ENCODE assay signal across 10 cellular contexts in genomic region chr1:202291961-202292712, GRCh38. TPM values are rescaled to one million over a fixed set of nuclear protein-coding genes. Genes with fewer than 3 reads are reported as not detected.
DNase-seq lines count a peak whose midpoint lies in the region; ATAC-seq, FAIRE-seq and TF ChIP-seq lines count a peak whose summit lies in the region.
"Had no signal": no experiment of that assay in that cellular context is flagged by ENCODE, and none has a peak within 500 bp of the region (broad histone marks: within the 10 kb centered on the region; RNA-seq: fewer than 3 reads in every experiment).

No MANE protein-coding gene starts in this region.

- TF ChIP-seq POLR2A in uterus (IDR thresholded peaks at IDR 0.05), result no peak

- H3K4me3 ChIP-seq in astrocyte of the spinal cord (ENCODE audit: low read depth, low read length) (no peak overlapping the region), keratinocyte (ENCODE audit: control insufficient read depth in 2 of 3, extremely low read depth in 1 of 3, insufficient read depth in 2 of 3, low read depth in 1 of 3, low read length in 3 of 3) (no peak overlapping the region), uterus (no peak overlapping the region), colonic mucosa (no peak overlapping the region)

- TF ChIP-seq CTCF in astrocyte of the spinal cord (IDR thresholded peaks at IDR 0.05; ENCODE audit: low read depth, low read length) (no peak), keratinocyte (optimal IDR thresholded peaks at IDR 0.05 in 1 of 3, IDR thresholded peaks at IDR 0.05 in 1 of 3, conservative IDR thresholded peaks at IDR 0.05 in 1 of 3; ENCODE audit: extremely low read depth in 1 of 3, insufficient read depth in 2 of 3, low read length in 3 of 3) (no peak), uterus (IDR thresholded peaks at IDR 0.05) (no peak), colonic mucosa (IDR thresholded peaks at IDR 0.05) (no peak)

- intact Hi-C loops in uterus (cut with DNase I; ENCODE audit: low total_unique reads), result no loop called here
- intact Hi-C loops in colonic mucosa (cut with DNase I), result no loop called here

- in situ Hi-C loops in astrocyte of the spinal cord (cut with HindIII; ENCODE audit: low sequenced_read_pairs), result no loop called here

- no peak overlapping the region for H2AFZ ChIP-seq in keratinocyte (ENCODE audit: control insufficient read depth, low read length)

- H3K27me3 ChIP-seq in keratinocyte (ENCODE audit: control insufficient read depth, extremely low read depth, insufficient read depth, low read length) (no peaks in the 10 kb centered on the region), uterus (no peaks in the 10 kb centered on the region), colonic mucosa (no peaks in the 10 kb centered on the region)

- H3K9me3 ChIP-seq in keratinocyte (ENCODE audit: control insufficient read depth, low read depth, low read length) (no peaks in the 10 kb centered on the region), uterus (no peaks in the 10 kb centered on the region), colonic mucosa (no peaks in the 10 kb centered on the region)

- peak overlapping the region; percentile 11 for H3K4me2 ChIP-seq in keratinocyte (ENCODE audit: control insufficient read depth, extremely low read depth, insufficient read depth, low read depth, low read length)

- H3K4me1 ChIP-seq in keratinocyte (ENCODE audit: control insufficient read depth, extremely low read depth, insufficient read depth, low read length) (peaks cover 14% of the 10 kb centered on the region), uterus (no peaks in the 10 kb centered on the region), colonic mucosa (no peaks in the 10 kb centered on the region)

- no peak overlapping the region for H3K9ac ChIP-seq in keratinocyte (ENCODE audit: control insufficient read depth, extremely low read depth, insufficient read depth, low read length)
- no peak overlapping the region for H3K9ac ChIP-seq in colonic mucosa (ENCODE audit: low read depth in 2 of 2, low read length in 2 of 2)

- no peaks in the 10 kb centered on the region for H3K9me1 ChIP-seq in keratinocyte (ENCODE audit: control insufficient read depth, extremely low read depth, insufficient read depth, low read length)

- H3K36me3 ChIP-seq in keratinocyte (ENCODE audit: control insufficient read depth in 2 of 2, extremely low read depth in 1 of 2, insufficient read depth in 2 of 2, low read length in 2 of 2) (no peaks in the 10 kb centered on the region), uterus (no peaks in the 10 kb centered on the region), colonic mucosa (no peaks in the 10 kb centered on the region)

- H3K27ac ChIP-seq in keratinocyte (ENCODE audit: control insufficient read depth, insufficient read depth, low read length), result no peak overlapping the region
- no peak overlapping the region for H3K27ac ChIP-seq in uterus
- H3K27ac ChIP-seq in colonic mucosa, result no peak overlapping the region

- dilution Hi-C loops in keratinocyte (cut with MboI; ENCODE audit: extremely low pct_ligation_motif_present, low sequenced_read_pairs), result no loop called here

- no peaks in the 10 kb centered on the region for H3K79me2 ChIP-seq in keratinocyte (ENCODE audit: control insufficient read depth, insufficient read depth, low read length)

- DNase-seq in COLO829 (ENCODE audit: low spot score), result peak; percentile 57
- DNase-seq in LoVo (ENCODE audit: low spot score), result peak; percentile 48
- peak; percentile 91 for DNase-seq in astrocyte of the spinal cord (ENCODE audit: low read depth, low spot score)
- no peak for DNase-seq in keratinocyte (ENCODE audit: low read depth, low spot score)
- no peak for DNase-seq in uterus
- DNase-seq in colonic mucosa, result no peak
- no peak for DNase-seq in NCI-H526 (lab: John Stamatoyannopoulos, UW)
- DNase-seq: naive thymus-derived CD8-positive, alpha-beta T cell; NCI-H1417 treated with DMSO at 0.1 percent for 48 hours had no signal

- no peaks in the 10 kb centered on the region for H4K20me1 ChIP-seq in keratinocyte (ENCODE audit: control insufficient read depth, extremely low read depth, insufficient read depth, low read length)

- peak; percentile 94 for FAIRE-seq in keratinocyte (lab: Jason Lieb, UNC)

- ATAC-seq in GM19328 (IDR thresholded peaks at IDR 0.05; ENCODE audit: unreplicated experiment), result no peak
- ATAC-seq: naive thymus-derived CD8-positive, alpha-beta T cell had no signal

RNA-seq across cellular contexts. Expression of gene UBE2T, which starts 49.6 kb away (rescaled TPM):
- polyA plus RNA-seq in keratinocyte, result 32.3 to 71.7 TPM (median 53.9 TPM) in 3 replicates
- 3.0 TPM for polyA plus RNA-seq in keratinocyte (2011; ENCODE audit: low read depth)
- 27.4 and 56.1 TPM in 2 replicates for polyA plus RNA-seq in keratinocyte (2011; cell fraction: cytosol; rRNA removed)
- 25.8 and 27.3 TPM in 2 replicates for polyA plus RNA-seq in keratinocyte (2011; cell fraction: nucleus; rRNA removed)
- polyA plus RNA-seq in keratinocyte (2012; ENCODE audit: low replicate concordance), result 6.3 and 32.0 TPM in 2 replicates
- polyA minus RNA-seq in keratinocyte, result 10.8 to 23.1 TPM (median 13.5 TPM) in 3 replicates
- polyA minus RNA-seq in keratinocyte (2011; cell fraction: cytosol; rRNA and poly(A)+ RNA removed), result 13.2 TPM
- 3.7 and 6.7 TPM in 2 replicates for polyA minus RNA-seq in keratinocyte (2011; cell fraction: nucleus; rRNA and poly(A)+ RNA removed)
- 10 to 100 TPM in 1 of 4 donors, 1 to 10 TPM in 2, under 1 TPM in 1; 0.76 to 25.9 (median 2.8) TPM for total RNA-seq in uterus
- 10 to 100 TPM; 12.7 to 42.8 TPM for total RNA-seq in colonic mucosa

RNA-seq across cellular contexts. Expression of gene PPP1R12B, which starts 56.4 kb away (rescaled TPM):
- polyA plus RNA-seq in keratinocyte, result 4.2 to 8.4 TPM (median 6.9 TPM) in 3 replicates
- polyA plus RNA-seq in keratinocyte (2011; ENCODE audit: low read depth), result 7.1 TPM
- 4.7 and 6.1 TPM in 2 replicates for polyA plus RNA-seq in keratinocyte (2011; cell fraction: cytosol; rRNA removed)
- polyA plus RNA-seq in keratinocyte (2011; cell fraction: nucleus; rRNA removed), result 29.7 and 35.3 TPM in 2 replicates
- 2.6 and 3.2 TPM in 2 replicates for polyA plus RNA-seq in keratinocyte (2012; ENCODE audit: low replicate concordance)
- polyA minus RNA-seq in keratinocyte, result 13.4 to 47.6 TPM (median 40.9 TPM) in 3 replicates
- 5.8 TPM for polyA minus RNA-seq in keratinocyte (2011; cell fraction: cytosol; rRNA and poly(A)+ RNA removed)
- polyA minus RNA-seq in keratinocyte (2011; cell fraction: nucleus; rRNA and poly(A)+ RNA removed), result 24.8 and 41.5 TPM in 2 replicates
- 100 to 1,000 TPM; 197 to 386 (median 303) TPM for total RNA-seq in uterus
- total RNA-seq in colonic mucosa, result 100 to 1,000 TPM in 1 of 2 donors, 10 to 100 TPM in 1; 41.1 to 125 TPM

Comparison
In these comparisons a context has a peak if more than half of its experiments do, and no peak if none do; other contexts are left out.
1. DNase-seq: peak in COLO829 (single experiment), LoVo (single experiment) and astrocyte of the spinal cord (single experiment); none in keratinocyte (single experiment), uterus (0 of 2), colonic mucosa (single experiment) and NCI-H526 (0 of 2).